In genomic region chr9:129338701-129339445, GRCh38 we compare ENCODE assay signal across 15 cellular contexts.
A peak's percentile ranks its signal among the peaks of the same experiment; 100 is the strongest.
DNase-seq lines count a peak whose midpoint lies in the region; ATAC-seq and TF ChIP-seq lines count a peak whose summit lies in the region.
"Had no signal": no experiment of that assay in that cellular context is flagged by ENCODE, and none has a peak within 500 bp of the region (broad histone marks: within the 10 kb centered on the region; RNA-seq: fewer than 3 reads in every experiment).

No MANE protein-coding gene starts in this region.

- H3K27ac ChIP-seq in right cardiac atrium (ENCODE audit: low read length) (no peak overlapping the region), mesenchymal stem cell (ENCODE audit: low read length, poor library complexity, severe bottlenecking) (no peak overlapping the region)

- H3K36me3 ChIP-seq in mesenchymal stem cell (ENCODE audit: control insufficient read depth in 1 of 2, insufficient read depth in 2 of 2, low read depth in 1 of 2, low read length in 2 of 2): peaks cover 0 to 5% of the 10 kb centered on the region in 2 experiments

- H2BK5ac ChIP-seq in mesenchymal stem cell (ENCODE audit: low read depth, low read length, poor library complexity, severe bottlenecking): no peak overlapping the region

- peak overlapping the region in 1 of 2 experiments; percentile 97 for H3K14ac ChIP-seq in mesenchymal stem cell (ENCODE audit: low read length in 2 of 2)

- no peak overlapping the region for H3K4me2 ChIP-seq in mesenchymal stem cell (ENCODE audit: low read length, poor library complexity, severe bottlenecking)

- no peak overlapping the region for H3K4me3 ChIP-seq in right cardiac atrium (ENCODE audit: low read length)
- H3K4me3 ChIP-seq in mesenchymal stem cell (ENCODE audit: insufficient read depth in 1 of 2, low read depth in 1 of 2, low read length in 2 of 2): no peak overlapping the region

- H2AFZ ChIP-seq in mesenchymal stem cell (ENCODE audit: low read depth, low read length): peak overlapping the region; percentile 20

- intact Hi-C loops in right cardiac atrium (cut with DNase I) (loop anchor here in 2 of 4 donors (5.0 to 10.0 kb wide), 3 partner anchors 146 to 167 kb away; partner anchors contain the start of gene IER5L (in 1 of the 2)), cardiac septum (cut with DNase I) (loop anchor here (5.0 kb wide), 1 partner anchor 268 kb away; no protein-coding TSS in a partner anchor)

- H2BK120ac ChIP-seq in mesenchymal stem cell (ENCODE audit: low read depth, low read length): peak overlapping the region; percentile 87

- H3K4me1 ChIP-seq in right cardiac atrium (ENCODE audit: control insufficient read depth, insufficient read depth, low read length) (peaks cover 11% of the 10 kb centered on the region), mesenchymal stem cell (ENCODE audit: control insufficient read depth, insufficient read depth, low read depth, low read length) (peaks cover 52% of the 10 kb centered on the region)

- no peak for TF ChIP-seq CTCF in GM13977 (IDR thresholded peaks at IDR 0.05; ENCODE audit: extremely low read depth, insufficient read depth, missing control alignments)

- H3K79me1 ChIP-seq in mesenchymal stem cell (replicated peaks; ENCODE audit: low read length, poor library complexity, severe bottlenecking): no peaks in the 10 kb centered on the region

- DNase-seq in right cardiac atrium (peak in 2 of 3 donors; percentile 59 to 65), cardiac septum (ENCODE audit: low spot score) (no peak), astrocyte of the hippocampus (ENCODE audit: low read depth, low spot score) (peak; percentile 37), mesenchymal stem cell (peak; percentile 94), left lobe of liver (ENCODE audit: low spot score) (no peak), GM13977 (ENCODE audit: low spot score) (no peak)
- DNase-seq in stimulated activated CD4-positive, alpha-beta T cell treated with anti-CD3 and anti-CD28 coated beads, Interleukin-4, amount 100 ng/mL, for 4 hours: no peak
- DNase-seq: ACHN; activated CD4-positive, alpha-beta T cell treated with anti-CD3 and anti-CD28 coated beads, Interleukin-2, amount 50 U/mL, for 1 hour; glutamatergic neuron; left cardiac atrium; NCI-H1105; NCI-H226; PC-3 had no signal

- H3K23ac ChIP-seq in mesenchymal stem cell (ENCODE audit: low read length in 2 of 2): no peak overlapping the region

- 61% methylated on average over 20 of the region's 20 CpGs for WGBS in right cardiac atrium
- WGBS in mesenchymal stem cell: 65% methylated on average over 20 of the region's 20 CpGs

- H3K27me3 ChIP-seq in right cardiac atrium (ENCODE audit: control insufficient read depth, insufficient read depth) (no peaks in the 10 kb centered on the region), mesenchymal stem cell (ENCODE audit: control insufficient read depth in 1 of 2, insufficient read depth in 1 of 2, low read length in 2 of 2) (no peaks in the 10 kb centered on the region)

- H3K9ac ChIP-seq in mesenchymal stem cell (ENCODE audit: low read length): peak overlapping the region; percentile 15

- peak overlapping the region; percentile 12 for H2AK5ac ChIP-seq in mesenchymal stem cell (ENCODE audit: low read length, severe bottlenecking)

- H2BK15ac ChIP-seq in mesenchymal stem cell (ENCODE audit: low read depth, poor library complexity, severe bottlenecking): peak overlapping the region; percentile 92

- H4K91ac ChIP-seq in mesenchymal stem cell (ENCODE audit: low read length): peak overlapping the region; percentile 67

- peak overlapping the region; percentile 96 to 97 for H3K4ac ChIP-seq in mesenchymal stem cell (ENCODE audit: low read depth in 1 of 2, low read length in 2 of 2)

- H3K9me3 ChIP-seq in right cardiac atrium (ENCODE audit: control insufficient read depth, low read length): no peaks in the 10 kb centered on the region
- H3K9me3 ChIP-seq in mesenchymal stem cell (ENCODE audit: control insufficient read depth, low read length): no peaks in the 10 kb centered on the region

- in situ Hi-C loops in GM13977 (cut with MboI; ENCODE audit: low pct_unique_long_range_greater_than_20kb, low sequenced_read_pairs, unreplicated experiment): no loop called here

- H3K18ac ChIP-seq in mesenchymal stem cell (ENCODE audit: low read depth in 1 of 2, low read length in 2 of 2): peak overlapping the region; percentile 95 to 96

- ATAC-seq in right cardiac atrium (no peak), HG02642 (IDR thresholded peaks at IDR 0.05; ENCODE audit: poor library complexity, unreplicated experiment) (no peak), left lobe of liver (no peak)
- ATAC-seq: left cardiac atrium, PC-3 had no signal

- peak overlapping the region; percentile 89 for H4K8ac ChIP-seq in mesenchymal stem cell (ENCODE audit: low read length)

- H2BK12ac ChIP-seq in mesenchymal stem cell (ENCODE audit: low read length in 2 of 2): peak overlapping the region; percentile 86 to 97

Comparison
In these comparisons a context has a peak if more than half of its experiments do, and no peak if none do; other contexts are left out.
1. DNase-seq: peak in right cardiac atrium (2 of 3), astrocyte of the hippocampus (single experiment) and mesenchymal stem cell (single experiment); none in cardiac septum (single experiment), left lobe of liver (single experiment), GM13977 (single experiment) and stimulated activated CD4-positive, alpha-beta T cell treated with anti-CD3 and anti-CD28 coated beads, Interleukin-4, amount 100 ng/mL, for 4 hours (0 of 2).